13 cellular contexts compared by ENCODE assay signal in the genomic region with DNA sequence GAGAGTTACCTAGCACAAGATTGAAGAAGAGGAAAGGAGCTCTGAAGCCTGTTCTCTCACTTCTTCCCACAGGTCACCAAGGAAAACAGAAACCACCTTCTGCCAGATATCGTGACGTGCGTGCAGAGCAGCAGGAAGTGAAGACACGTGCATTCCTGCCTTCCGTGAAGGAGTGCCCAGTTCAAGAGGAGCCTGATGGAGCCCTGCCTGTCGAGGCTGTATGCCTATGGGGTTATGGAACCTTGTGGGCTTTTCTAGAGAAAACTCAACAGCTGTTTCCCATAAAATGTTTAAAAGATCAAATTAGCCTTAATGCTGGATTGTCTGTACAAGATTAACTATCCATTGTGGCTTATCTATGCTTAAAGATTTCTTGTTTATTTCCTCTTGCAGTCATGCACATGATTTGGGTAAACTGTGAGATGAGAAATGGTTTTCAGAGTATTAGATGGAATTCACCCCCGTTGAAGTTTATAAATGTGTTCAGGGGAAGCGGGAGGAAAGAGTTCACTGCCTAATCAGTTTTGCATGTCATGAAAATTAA. TPM values are rescaled to one million over a fixed set of nuclear protein-coding genes. Genes with fewer than 3 reads are reported as not detected.
DNase-seq lines count a peak whose midpoint lies in the region; ATAC-seq and TF ChIP-seq lines count a peak whose summit lies in the region.
"Had no signal": no experiment of that assay in that cellular context is flagged by ENCODE, and none has a peak within 500 bp of the region (broad histone marks: within the 10 kb centered on the region; RNA-seq: fewer than 3 reads in every experiment).

No MANE protein-coding gene starts in this region.

- no peak overlapping the region for H4K91ac ChIP-seq in neuronal stem cell (ENCODE audit: low read depth, low read length, poor library complexity)

- H2AFZ ChIP-seq in neuronal stem cell (ENCODE audit: low read length), result no peak overlapping the region

- no peak overlapping the region for H2BK15ac ChIP-seq in neuronal stem cell (ENCODE audit: low read length)

- WGBS in body of pancreas, 2 donors, result 57 to 66% methylated on average over 8 of the region's 8 CpGs
- 97% methylated on average over 7 to 8 of the region's 8 CpGs for WGBS in endodermal cell (ENCODE audit: insufficient coverage in 1 of 2, insufficient read length in 1 of 2), 2 experiments
- no CpG with 5 or more reads among the region's 8 CpGs for WGBS in neuronal stem cell (ENCODE audit: extremely low coverage in 2 of 2, insufficient read length in 2 of 2, insufficient replicate concordance in 1 of 2), 2 donors

- ATAC-seq in HG02981 (IDR thresholded peaks at IDR 0.05; ENCODE audit: unreplicated experiment) (peak; percentile 49), body of pancreas (peak; percentile 43)
- ATAC-seq: right lobe of liver had no signal

- POLR2A ChIA-PET in activated CD4-positive, alpha-beta T cell treated with anti-CD3 and anti-CD28 coated beads, Interleukin-2, amount 10 ng/mL, durations not matched to agents 7 days and 5 days (lab: Charles Lee), result interaction anchor here (0.6 kb wide), 1 partner anchor 43 kb away, joined by 4 read pairs; no protein-coding TSS in a partner anchor

- no peak overlapping the region for H3K23ac ChIP-seq in neuronal stem cell (ENCODE audit: low read depth, low read length, poor library complexity)

- peaks cover 15% of the 10 kb centered on the region for H3K9me3 Mint-ChIP-seq in activated CD4-positive, alpha-beta T cell treated with anti-CD3 and anti-CD28 coated beads, Interleukin-2, amount 10 ng/mL, durations not matched to agents 7 days and 5 days
- H3K9me3 Mint-ChIP-seq in progenitor cell of endocrine pancreas (ENCODE audit: low read depth) (peaks cover 12% of the 10 kb centered on the region), endodermal cell (peaks cover 12% of the 10 kb centered on the region)

- peak; percentile 46 for DNase-seq in activated CD4-positive, alpha-beta T cell treated with anti-CD3 and anti-CD28 coated beads, Interleukin-2, amount 10 ng/mL, durations not matched to agents 7 days and 5 days
- no peak for DNase-seq in activated CD4-positive, alpha-beta T cell treated with anti-CD3 and anti-CD28 coated beads, Interleukin-2, amount 50 U/mL, for 4 hours
- DNase-seq in body of pancreas, result peak in 1 of 4 donors; percentile 21
- no peak for DNase-seq in progenitor cell of endocrine pancreas (ENCODE audit: low spot score, unreplicated experiment)
- DNase-seq in endodermal cell, result no peak
- no peak for DNase-seq in neuronal stem cell (ENCODE audit: low spot score)
- DNase-seq in posterior cingulate gyrus, result no peak
- DNase-seq: ACHN, kidney, NCI-H1048, Peyer's patch, right lobe of liver had no signal

- H3K4me1 ChIP-seq in body of pancreas (peaks cover 14% of the 10 kb centered on the region), endodermal cell (ENCODE audit: control insufficient read depth, insufficient read depth, low read length) (no peaks in the 10 kb centered on the region), neuronal stem cell (ENCODE audit: control insufficient read depth in 2 of 2, insufficient read depth in 1 of 2, low read depth in 1 of 2, low read length in 2 of 2) (no peaks in the 10 kb centered on the region)
- H3K4me1 ChIP-seq: Peyer's patch, right lobe of liver had no signal

- H3K27ac Mint-ChIP-seq in activated CD4-positive, alpha-beta T cell treated with anti-CD3 and anti-CD28 coated beads, Interleukin-2, amount 10 ng/mL, durations not matched to agents 7 days and 5 days, result peak overlapping the region; percentile 87
- H3K27ac Mint-ChIP-seq in progenitor cell of endocrine pancreas, result peak overlapping the region; percentile 60
- no peak overlapping the region for H3K27ac Mint-ChIP-seq in endodermal cell

- H3K4me2 ChIP-seq in neuronal stem cell (ENCODE audit: insufficient read depth, low read length, poor library complexity, severe bottlenecking), result no peak overlapping the region

- H3K9me3 ChIP-seq in body of pancreas (no peaks in the 10 kb centered on the region), endodermal cell (ENCODE audit: control insufficient read depth, low read length) (peaks cover 14% of the 10 kb centered on the region), neuronal stem cell (replicated peaks in 1 of 2; ENCODE audit: control insufficient read depth in 2 of 2, insufficient read depth in 1 of 2, low read depth in 1 of 2, low read length in 2 of 2) (peaks cover 0 to 16% of the 10 kb centered on the region in 2 donors)
- H3K9me3 ChIP-seq: right lobe of liver had no signal

- CTCF ChIA-PET in activated CD4-positive, alpha-beta T cell treated with anti-CD3 and anti-CD28 coated beads, Interleukin-2, amount 10 ng/mL, durations not matched to agents 7 days and 5 days (lab: Charles Lee), result interaction anchor here (1.0 to 1.3 kb wide), 2 partner anchors 9 to 11 kb away, joined by 3 read pairs; no protein-coding TSS in a partner anchor

- H2AK5ac ChIP-seq in neuronal stem cell (ENCODE audit: low read depth, low read length), result no peak overlapping the region

- H2BK120ac ChIP-seq in neuronal stem cell (ENCODE audit: low read depth, low read length), result no peak overlapping the region

- no peak overlapping the region for H4K8ac ChIP-seq in neuronal stem cell (ENCODE audit: low read depth, low read length)

- H3K36me3 ChIP-seq in body of pancreas (replicated peaks in 1 of 2; ENCODE audit: insufficient read depth in 1 of 2, low read depth in 2 of 2), result no peaks in the 10 kb centered on the region
- peaks cover 30% of the 10 kb centered on the region for H3K36me3 ChIP-seq in endodermal cell (ENCODE audit: control insufficient read depth, insufficient read depth, low read length)
- peaks cover 21 to 79% of the 10 kb centered on the region in 2 donors for H3K36me3 ChIP-seq in neuronal stem cell (replicated peaks in 1 of 2; ENCODE audit: control insufficient read depth in 2 of 2, insufficient read depth in 2 of 2, low read length in 2 of 2)

- H3K27ac ChIP-seq in body of pancreas (peak overlapping the region in 2 of 4 donors; percentile 10 to 21), endodermal cell (ENCODE audit: low read depth, low read length) (no peak overlapping the region), neuronal stem cell (replicated peaks; ENCODE audit: low read length) (no peak overlapping the region)
- H3K27ac ChIP-seq: Peyer's patch, right lobe of liver had no signal

- H3K4ac ChIP-seq in neuronal stem cell (ENCODE audit: low read length), result no peak overlapping the region

- H3K18ac ChIP-seq in neuronal stem cell (ENCODE audit: low read length), result no peak overlapping the region

- no peak overlapping the region for H3K4me3 ChIP-seq in body of pancreas
- H3K4me3 ChIP-seq in endodermal cell (ENCODE audit: low read length), result no peak overlapping the region
- H3K4me3 ChIP-seq in neuronal stem cell (ENCODE audit: low read length in 2 of 2), result no peak overlapping the region
- H3K4me3 ChIP-seq: Peyer's patch, right lobe of liver had no signal

- H3K27me3 Mint-ChIP-seq in activated CD4-positive, alpha-beta T cell treated with anti-CD3 and anti-CD28 coated beads, Interleukin-2, amount 10 ng/mL, durations not matched to agents 7 days and 5 days, result no peaks in the 10 kb centered on the region
- H3K27me3 Mint-ChIP-seq in progenitor cell of endocrine pancreas (no peaks in the 10 kb centered on the region), endodermal cell (ENCODE audit: insufficient read depth) (no peaks in the 10 kb centered on the region)

- no peak overlapping the region for H3K4me3 Mint-ChIP-seq in activated CD4-positive, alpha-beta T cell treated with anti-CD3 and anti-CD28 coated beads, Interleukin-2, amount 10 ng/mL, durations not matched to agents 7 days and 5 days
- no peak overlapping the region for H3K4me3 Mint-ChIP-seq in progenitor cell of endocrine pancreas (ENCODE audit: low read depth)
- no peak overlapping the region for H3K4me3 Mint-ChIP-seq in endodermal cell

- H3K4me1 Mint-ChIP-seq in activated CD4-positive, alpha-beta T cell treated with anti-CD3 and anti-CD28 coated beads, Interleukin-2, amount 10 ng/mL, durations not matched to agents 7 days and 5 days, result peaks cover 25% of the 10 kb centered on the region
- peaks cover 5% of the 10 kb centered on the region for H3K4me1 Mint-ChIP-seq in progenitor cell of endocrine pancreas (ENCODE audit: low read depth)
- H3K4me1 Mint-ChIP-seq in endodermal cell, result no peaks in the 10 kb centered on the region

- no peak overlapping the region for H2BK5ac ChIP-seq in neuronal stem cell (ENCODE audit: low read length)

- TF ChIP-seq CTCF in body of pancreas (IDR thresholded peaks at IDR 0.05) (no peak), progenitor cell of endocrine pancreas (IDR thresholded peaks at IDR 0.05; ENCODE audit: unreplicated experiment) (no peak), endodermal cell (conservative IDR thresholded peaks at IDR 0.05) (no peak)

- H3K9ac ChIP-seq in endodermal cell (ENCODE audit: extremely low read depth, low read length, poor library complexity, severe bottlenecking) (no peak overlapping the region), neuronal stem cell (ENCODE audit: low read depth, low read length, poor library complexity) (no peak overlapping the region)

- intact Hi-C loops in body of pancreas (cut with DNase I), result no loop called here
- intact Hi-C loops in posterior cingulate gyrus (cut with DNase I), result no loop called here

- peaks cover 66% of the 10 kb centered on the region for H3K36me3 Mint-ChIP-seq in activated CD4-positive, alpha-beta T cell treated with anti-CD3 and anti-CD28 coated beads, Interleukin-2, amount 10 ng/mL, durations not matched to agents 7 days and 5 days (ENCODE audit: low read depth)
- peaks cover 37% of the 10 kb centered on the region for H3K36me3 Mint-ChIP-seq in progenitor cell of endocrine pancreas (ENCODE audit: insufficient read depth)
- peaks cover 41% of the 10 kb centered on the region for H3K36me3 Mint-ChIP-seq in endodermal cell (ENCODE audit: low read depth)

- TF ChIP-seq POLR2A in body of pancreas (IDR thresholded peaks at IDR 0.05), result no peak

- H3K27me3 ChIP-seq in body of pancreas (no peaks in the 10 kb centered on the region), endodermal cell (ENCODE audit: control insufficient read depth, insufficient read depth, low read length, poor library complexity, severe bottlenecking) (no peaks in the 10 kb centered on the region), neuronal stem cell (ENCODE audit: control insufficient read depth in 3 of 3, insufficient read depth in 3 of 3, low read depth in 1 of 3, low read length in 3 of 3) (no peaks in the 10 kb centered on the region)
- H3K27me3 ChIP-seq: Peyer's patch, right lobe of liver had no signal

- no peaks in the 10 kb centered on the region for H3K79me1 ChIP-seq in neuronal stem cell (ENCODE audit: low read depth, low read length)

- no peak overlapping the region for H2BK12ac ChIP-seq in neuronal stem cell (ENCODE audit: low read length)

- H3K14ac ChIP-seq in neuronal stem cell (ENCODE audit: low read length), result no peak overlapping the region

RNA-seq across cellular contexts. Expression of a gene that starts 27.8 kb away (rescaled TPM):
- 10 to 100 TPM; 36.9 to 45.8 TPM for total RNA-seq in activated CD4-positive, alpha-beta T cell treated with anti-CD3 and anti-CD28 coated beads, Interleukin-2, amount 10 ng/mL, durations not matched to agents 7 days and 5 days
- total RNA-seq in body of pancreas, result 10 to 100 TPM in 1 of 2 donors, 1 to 10 TPM in 1; 8.2 to 14.3 TPM
- 59.0 and 60.1 TPM in 2 replicates for total RNA-seq in progenitor cell of endocrine pancreas
- 10 to 100 TPM; 30.9 to 43.3 TPM for total RNA-seq in endodermal cell
- polyA plus RNA-seq in endodermal cell (2013, experiment 1 of 2), result 95.2 TPM
- 86.8 TPM for polyA plus RNA-seq in endodermal cell (2013, experiment 2 of 2)
- 63.6 TPM for polyA plus RNA-seq in neuronal stem cell (2013, experiment 1 of 2)
- 65.4 TPM for polyA plus RNA-seq in neuronal stem cell (2013, experiment 2 of 2)
